8 cellular contexts compared by ENCODE assay signal in genomic region chr1:151612506-151613274, GRCh38. TPM values are rescaled to one million over a fixed set of nuclear protein-coding genes. Genes with fewer than 3 reads are reported as not detected.
A peak's percentile ranks its signal among the peaks of the same experiment; 100 is the strongest.
DNase-seq lines count a peak whose midpoint lies in the region; ATAC-seq and TF ChIP-seq lines count a peak whose summit lies in the region.

No MANE protein-coding gene starts in this region.

- H3K9me3 ChIP-seq in OCI-LY7 (ENCODE audit: low read length), result no peaks in the 10 kb centered on the region
- no peaks in the 10 kb centered on the region for H3K9me3 ChIP-seq in sigmoid colon

- no peaks in the 10 kb centered on the region for H4K20me1 ChIP-seq in OCI-LY7 (ENCODE audit: insufficient read depth, low read length)

- POLR2A ChIA-PET in OCI-LY7 (lab: Charles Lee), result no interaction called here

- H3K9me2 ChIP-seq in OCI-LY7 (ENCODE audit: insufficient read depth, low read length), result no peaks in the 10 kb centered on the region

- H3K4me1 ChIP-seq in OCI-LY7 (ENCODE audit: insufficient read depth, low read length, poor library complexity, severe bottlenecking), result peaks cover 17% of the 10 kb centered on the region
- H3K4me1 ChIP-seq in sigmoid colon, result peaks cover 0 to 60% (median 47%) of the 10 kb centered on the region in 4 donors

- H2AFZ ChIP-seq in OCI-LY7 (ENCODE audit: low read length), result peak overlapping the region; percentile 88

- 2 to 3% methylated on average over 44 of the region's 44 CpGs for WGBS in sigmoid colon, 2 donors

- peak; percentile 52 for DNase-seq in Daoy (ENCODE audit: low read depth)
- peak; percentile 83 for DNase-seq in H7
- DNase-seq in OCI-LY7 (ENCODE audit: low spot score), result peak; percentile 30
- peak in 41 of 58 donors; percentile 11 to 66 (median 42) for DNase-seq in anterior cingulate cortex (lab: John Stamatoyannopoulos, UW)
- DNase-seq in hypothalamus (lab: John Stamatoyannopoulos, UW), result peak in 28 of 51 donors; percentile 19 to 74 (median 42)
- DNase-seq in sigmoid colon, result no peak
- DNase-seq in HuH-7 (ENCODE audit: low spot score), result no peak

- intact Hi-C loops in OCI-LY7 (cut with micrococcal nuclease; ENCODE audit: unreplicated experiment), result no loop called here
- intact Hi-C loops in sigmoid colon (cut with DNase I), result loop anchor here (5.0 kb wide), 1 partner anchor 115 kb away; no protein-coding TSS in a partner anchor

- no peak for TF ChIP-seq EP300 in sigmoid colon (IDR thresholded peaks at IDR 0.05)

- CTCF ChIA-PET in OCI-LY7 (lab: Charles Lee; ENCODE audit: unreplicated experiment), result no interaction called here

- no peaks in the 10 kb centered on the region for H3K36me3 ChIP-seq in H7 (replicated peaks; ENCODE audit: control insufficient read depth, insufficient read depth, low read length)
- H3K36me3 ChIP-seq in OCI-LY7 (ENCODE audit: insufficient read depth, low read length), result peaks cover 6% of the 10 kb centered on the region; the same call in 1 of the 2 replicates
- H3K36me3 ChIP-seq in sigmoid colon, result no peaks in the 10 kb centered on the region

- TF ChIP-seq CTCF in OCI-LY7 (conservative IDR thresholded peaks at IDR 0.05; ENCODE audit: low read length) (no peak), sigmoid colon (IDR thresholded peaks at IDR 0.05) (no peak)

- peak overlapping the region; percentile 42 for H3K27ac ChIP-seq in OCI-LY7 (ENCODE audit: low read depth, low read length, poor library complexity, severe bottlenecking)
- H3K27ac ChIP-seq in sigmoid colon, result peak overlapping the region; percentile 97 to 99 (median 98)

- H3K27me3 ChIP-seq in H7 (ENCODE audit: control insufficient read depth, insufficient read depth, low read length), result no peaks in the 10 kb centered on the region
- H3K27me3 ChIP-seq in sigmoid colon, result no peaks in the 10 kb centered on the region

- H3K4me3 ChIP-seq in H7 (ENCODE audit: insufficient read depth, low read depth, low read length), result peak overlapping the region; percentile 94
- peak overlapping the region; percentile 97 for H3K4me3 ChIP-seq in OCI-LY7 (ENCODE audit: low read depth, low read length, poor library complexity, severe bottlenecking)
- peak overlapping the region; percentile 88 to 100 (median 92) for H3K4me3 ChIP-seq in sigmoid colon

- peaks cover 4% of the 10 kb centered on the region; the same call in 1 of the 2 replicates for H3K79me2 ChIP-seq in OCI-LY7 (ENCODE audit: insufficient read depth, low read depth, low read length)

- no TSS peak for BruUV-seq in OCI-LY7 (replicated peaks; lab: Mats Ljungman, UMichigan)

- peak overlapping the region; percentile 78 for H3K4me2 ChIP-seq in OCI-LY7 (ENCODE audit: low read length)

- ATAC-seq in HG03520 (IDR thresholded peaks at IDR 0.05; ENCODE audit: unreplicated experiment), result no peak

- TF ChIP-seq POLR2A in sigmoid colon (IDR thresholded peaks at IDR 0.05), result no peak

RNA-seq across cellular contexts. Expression of gene SNX27, which starts 0.8 kb away (rescaled TPM):
- total RNA-seq in Daoy (2014; rRNA removed; shearing (Covaris generic)), result 13.2 and 25.3 TPM in 2 replicates
- 35.1 and 47.8 TPM in 2 replicates for total RNA-seq in H7 (2014; rRNA removed; shearing (Covaris generic))
- total RNA-seq in OCI-LY7 (2014; rRNA removed; shearing (Covaris generic)), result 13.5 and 16.4 TPM in 2 replicates
- total RNA-seq in OCI-LY7 (2022) (31.6 and 32.0 TPM in 2 replicates), sigmoid colon (10 to 100 TPM; 49.0 to 59.0 (median 54.1) TPM)
- 10 to 100 TPM in 1 of 3 donors, 1 to 10 TPM in 2; 3.6 to 12.3 (median 7.4) TPM for polyA plus RNA-seq in sigmoid colon

Comparison
In these comparisons a context has a peak if more than half of its experiments do, and no peak if none do; other contexts are left out.
1. DNase-seq: peak in Daoy (single experiment), H7 (single experiment), OCI-LY7 (single experiment), anterior cingulate cortex (41 of 58) and hypothalamus (28 of 51); none in sigmoid colon (single experiment) and HuH-7 (single experiment).
2. Peak in every context shown above with its lines, with median percentiles within 50 percentile points of each other: H3K4me3 ChIP-seq.